8 cellular contexts compared by ENCODE assay signal in genomic region chr21:33801424-33802405, GRCh38.
A peak's percentile ranks its signal among the peaks of the same experiment; 100 is the strongest.
DNase-seq lines count a peak whose midpoint lies in the region; ATAC-seq lines count a peak whose summit lies in the region.

No MANE protein-coding gene starts in this region.

- peak; percentile 94 for DNase-seq in DMS153 treated with DMSO at 0.1 percent for 48 hours (lab: John Stamatoyannopoulos, UW; ENCODE audit: unreplicated experiment)
- peak; percentile 85 for DNase-seq in NCI-H1417 treated with DMSO at 0.1 percent for 48 hours (lab: John Stamatoyannopoulos, UW)
- DNase-seq in adipocyte (ENCODE audit: low read depth), result peak; percentile 75
- no peak for DNase-seq in COLO829 (ENCODE audit: low spot score)
- DNase-seq in stimulated activated naive CD4-positive, alpha-beta T cell treated with Interleukin-2 at 50 U/mL for 16 hours (lab: John Stamatoyannopoulos, UW), result no peak

- H3K36me3 ChIP-seq in adipocyte (ENCODE audit: control insufficient read depth, insufficient read depth, low read length, severe bottlenecking) (peaks cover 44% of the 10 kb centered on the region), muscle layer of duodenum (ENCODE audit: control insufficient read depth in 1 of 2, insufficient read depth in 2 of 2, low read length in 2 of 2) (peaks cover 0 to 6% of the 10 kb centered on the region in 2 donors)

- H3K27ac ChIP-seq in muscle layer of duodenum (ENCODE audit: low read length), result peak overlapping the region; percentile 39

- no peaks in the 10 kb centered on the region for H3K9me3 ChIP-seq in adipocyte (ENCODE audit: control insufficient read depth, low read length)
- H3K9me3 ChIP-seq in muscle layer of duodenum (ENCODE audit: control insufficient read depth in 1 of 2, low read length in 2 of 2), result no peaks in the 10 kb centered on the region

- ATAC-seq in HG03159 (IDR thresholded peaks at IDR 0.05; ENCODE audit: unreplicated experiment) (no peak), GM21723 (IDR thresholded peaks at IDR 0.05; ENCODE audit: unreplicated experiment) (no peak)

- peak overlapping the region; percentile 0 for H3K9ac ChIP-seq in adipocyte (ENCODE audit: low read length)

- H3K4me3 ChIP-seq in adipocyte (ENCODE audit: low read length) (no peak overlapping the region), muscle layer of duodenum (ENCODE audit: low read depth in 1 of 2, low read length in 2 of 2) (no peak overlapping the region)

- H3K4me1 ChIP-seq in adipocyte (ENCODE audit: control insufficient read depth, insufficient read depth, low read length) (peaks cover 60% of the 10 kb centered on the region), muscle layer of duodenum (ENCODE audit: control insufficient read depth in 1 of 2, insufficient read depth in 2 of 2, low read length in 2 of 2) (peaks cover 0 to 5% of the 10 kb centered on the region in 2 donors)

- H3K27me3 ChIP-seq in adipocyte (replicated peaks; ENCODE audit: control insufficient read depth, insufficient read depth, low read length) (no peaks in the 10 kb centered on the region), muscle layer of duodenum (ENCODE audit: low read depth, low read length) (no peaks in the 10 kb centered on the region)

Comparison
In these comparisons a context has a peak if more than half of its experiments do, and no peak if none do; other contexts are left out.
1. DNase-seq: peak in DMS153 treated with DMSO at 0.1 percent for 48 hours (single experiment), NCI-H1417 treated with DMSO at 0.1 percent for 48 hours (single experiment) and adipocyte (single experiment); none in COLO829 (single experiment) and stimulated activated naive CD4-positive, alpha-beta T cell treated with Interleukin-2 at 50 U/mL for 16 hours (single experiment).